In genomic region chr4:66769436-66769835, GRCh38 we compare ENCODE assay signal across 17 cellular contexts.
"Had no signal": no experiment of that assay in that cellular context is flagged by ENCODE, and none has a peak within 500 bp of the region (broad histone marks: within the 10 kb centered on the region; RNA-seq: fewer than 3 reads in every experiment).

No MANE protein-coding gene starts in this region.

- H3K9me3 ChIP-seq: psoas muscle, transverse colon had no signal

- H3K27me3 ChIP-seq: gastroesophageal sphincter, spleen, transverse colon had no signal

- H3K27ac ChIP-seq: coronary artery, gastroesophageal sphincter, left ventricle myocardium inferior, psoas muscle, spleen, transverse colon had no signal

- H3K36me3 ChIP-seq: gastroesophageal sphincter, left ventricle myocardium inferior, spleen, transverse colon had no signal

- DNase-seq: activated CD4-positive, alpha-beta memory T cell treated with anti-CD3 and anti-CD28 coated beads for 36 hours; activated CD4-positive, alpha-beta T cell treated with anti-CD3 and anti-CD28 coated beads for 1 hour; activated CD8-positive, alpha-beta memory T cell treated with anti-CD3 and anti-CD28 coated beads, Interleukin-2, amount 50 U/mL, for 4 hours; activated gamma-delta T cell treated with Interleukin-2 at 50 U/mL for 16 hours; activated T-cell treated with anti-CD3 and anti-CD28 coated beads, Interleukin-2, amount 50 U/mL, for 72 hours; caudate nucleus; effector CD4-positive, alpha-beta T cell; kidney; left ventricle myocardium inferior; psoas muscle; spleen; stimulated activated CD4-positive, alpha-beta T cell treated with anti-CD3 and anti-CD28 coated beads, Interleukin-2, amount 100 ng/mL, for 24 hours; stimulated activated naive B cell treated with anti-CD40 and anti-IgM and Interleukin-4, amounts not matched to agents 10 μg/mL and 1 μg/mL and 100 μg/mL, for 72 hours; substantia nigra; transverse colon had no signal

- H3K4me1 ChIP-seq: gastroesophageal sphincter, left ventricle myocardium inferior, psoas muscle, spleen, transverse colon had no signal

- H3K4me3 ChIP-seq: coronary artery, gastroesophageal sphincter, left ventricle myocardium inferior, psoas muscle, spleen, transverse colon had no signal
